1 cellular context compared by ENCODE assay signal in the genomic region with DNA sequence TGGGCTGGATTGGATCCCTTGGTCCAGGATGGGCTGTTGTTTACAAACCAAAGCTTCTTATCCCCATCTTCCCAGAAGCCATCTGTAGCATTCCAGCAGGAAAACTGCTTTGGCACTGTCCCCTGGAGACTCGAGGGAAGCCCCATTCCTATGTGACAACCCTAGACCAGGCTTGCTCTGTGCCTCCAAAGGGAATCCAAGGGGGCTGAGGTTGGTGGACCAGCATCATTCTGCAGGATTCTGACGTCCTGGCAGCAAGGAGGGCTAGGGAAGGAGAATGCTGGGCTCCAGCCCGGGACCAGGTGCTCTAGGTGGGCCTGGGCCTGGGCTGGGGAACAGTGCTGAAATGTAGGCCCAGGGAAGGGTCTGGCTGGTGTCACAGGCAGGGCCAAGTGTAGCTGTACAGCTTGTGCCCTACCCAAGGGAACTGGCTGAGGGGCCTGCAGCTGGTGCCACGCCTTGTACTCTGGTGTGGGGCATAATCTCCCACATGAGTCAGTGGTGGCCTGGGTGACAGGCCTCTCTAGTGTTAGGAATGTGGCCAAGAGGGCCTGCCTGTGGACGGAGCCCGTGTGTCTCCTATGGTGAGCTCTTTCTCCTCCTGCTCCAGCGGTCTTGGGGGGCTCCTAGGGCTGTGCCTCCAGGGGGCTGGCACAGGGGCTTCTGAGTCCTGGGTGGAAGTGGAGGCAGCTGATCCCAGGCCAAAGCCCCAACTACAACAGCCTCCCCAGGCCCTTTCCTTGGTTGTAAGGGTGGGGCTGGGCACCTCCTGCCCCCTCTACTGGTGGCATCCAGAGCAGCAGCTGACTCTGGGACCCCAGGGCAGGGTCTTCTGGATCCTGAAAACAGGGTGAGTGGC.
TF ChIP-seq lines count a peak whose summit lies in the region.

No MANE protein-coding gene starts in this region.

TF ChIP-seq in GM12878, 131 proteins besides CTCF, POLR2A, EP300 and RAD21:
- peak; percentile 17; the same call in 1 of the 2 replicates for TF ChIP-seq SMC3 (IDR thresholded peaks at IDR 0.05; ENCODE audit: borderline replicate concordance, low read length)
- TF ChIP-seq, protein P1, sequence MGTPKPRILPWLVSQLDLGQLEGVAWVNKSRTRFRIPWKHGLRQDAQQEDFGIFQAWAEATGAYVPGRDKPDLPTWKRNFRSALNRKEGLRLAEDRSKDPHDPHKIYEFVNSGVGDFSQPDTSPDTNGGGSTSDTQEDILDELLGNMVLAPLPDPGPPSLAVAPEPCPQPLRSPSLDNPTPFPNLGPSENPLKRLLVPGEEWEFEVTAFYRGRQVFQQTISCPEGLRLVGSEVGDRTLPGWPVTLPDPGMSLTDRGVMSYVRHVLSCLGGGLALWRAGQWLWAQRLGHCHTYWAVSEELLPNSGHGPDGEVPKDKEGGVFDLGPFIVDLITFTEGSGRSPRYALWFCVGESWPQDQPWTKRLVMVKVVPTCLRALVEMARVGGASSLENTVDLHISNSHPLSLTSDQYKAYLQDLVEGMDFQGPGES (IDR thresholded peaks at IDR 0.05) = no peak
